ENCODE assay signal across 14 cellular contexts in the genomic region with DNA sequence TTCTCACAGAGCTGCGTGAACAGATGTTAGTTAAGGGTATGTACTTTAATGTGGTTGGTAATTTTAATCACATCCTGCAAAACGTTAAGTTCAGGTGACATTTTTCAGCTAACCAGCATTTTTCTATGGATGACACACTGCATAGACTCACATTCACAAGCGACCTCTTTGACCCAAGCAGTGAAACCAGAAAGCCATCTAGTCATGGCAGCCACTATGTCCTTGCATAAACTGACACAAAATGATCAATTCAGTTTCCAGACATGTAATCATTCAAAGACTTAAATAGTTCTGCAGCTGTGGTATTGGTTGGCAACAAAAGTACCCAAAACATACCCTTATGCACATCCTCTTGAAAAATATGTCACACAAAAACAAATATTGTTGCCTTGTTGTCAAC. TPM values are rescaled to one million over a fixed set of nuclear protein-coding genes. Genes with fewer than 3 reads are reported as not detected.
DNase-seq lines count a peak whose midpoint lies in the region; ATAC-seq lines count a peak whose summit lies in the region.
"Had no signal": no experiment of that assay in that cellular context is flagged by ENCODE, and none has a peak within 500 bp of the region (broad histone marks: within the 10 kb centered on the region; RNA-seq: fewer than 3 reads in every experiment).

No MANE protein-coding gene starts in this region.

- no peaks in the 10 kb centered on the region for H3K27me3 Mint-ChIP-seq in activated CD4-positive, alpha-beta memory T cell treated with anti-CD3 and anti-CD28 coated beads for 36 hours
- H3K27me3 Mint-ChIP-seq in activated CD4-positive, alpha-beta memory T cell treated with anti-CD3 and anti-CD28 coated beads, Interleukin-2, amount 10 ng/mL, durations not matched to agents 7 days and 5 days = peaks cover 11% of the 10 kb centered on the region
- no peaks in the 10 kb centered on the region for H3K27me3 Mint-ChIP-seq in activated T-cell treated with anti-CD3 and anti-CD28 coated beads, Interleukin-2, amount 50 U/mL, for 72 hours (ENCODE audit: low read depth)
- H3K27me3 Mint-ChIP-seq in stimulated activated naive CD8-positive, alpha-beta T cell treated with anti-CD3 and anti-CD28 coated beads, Interleukin-15, Interleukin-2, amounts not matched to agents 100 ng/mL and 50 ng/mL, for 24 hours = peaks cover 2% of the 10 kb centered on the region
- peaks cover 6% of the 10 kb centered on the region for H3K27me3 Mint-ChIP-seq in stimulated activated naive CD8-positive, alpha-beta T cell treated with anti-CD3 and anti-CD28 coated beads, Interleukin-15, amount 100 ng/mL, for 72 hours

- ATAC-seq in activated T-cell treated with anti-CD3 and anti-CD28 coated beads, Interleukin-2, amount 50 U/mL, for 72 hours (replicated peaks in 1 of 2) = peak; percentile 76 to 82
- no peak for ATAC-seq in stimulated activated naive CD8-positive, alpha-beta T cell treated with anti-CD3 and anti-CD28 coated beads, Interleukin-15, Interleukin-2, amounts not matched to agents 100 U/mL and 50 U/mL, for 24 hours
- ATAC-seq in stimulated activated naive CD8-positive, alpha-beta T cell treated with anti-CD3 and anti-CD28 coated beads, Interleukin-15, amount 100 ng/mL, for 72 hours = peak; percentile 55
- ATAC-seq in HG03520 (IDR thresholded peaks at IDR 0.05; ENCODE audit: unreplicated experiment) = no peak
- ATAC-seq: CD8-positive, alpha-beta T cell had no signal

- H3K36me3 Mint-ChIP-seq in activated CD4-positive, alpha-beta memory T cell treated with anti-CD3 and anti-CD28 coated beads for 36 hours = no peaks in the 10 kb centered on the region
- H3K36me3 Mint-ChIP-seq in activated CD4-positive, alpha-beta memory T cell treated with anti-CD3 and anti-CD28 coated beads, Interleukin-2, amount 10 ng/mL, durations not matched to agents 7 days and 5 days (ENCODE audit: low read depth) = no peaks in the 10 kb centered on the region
- H3K36me3 Mint-ChIP-seq in activated T-cell treated with anti-CD3 and anti-CD28 coated beads, Interleukin-2, amount 50 U/mL, for 72 hours (ENCODE audit: insufficient read depth in 2 of 2) = no peaks in the 10 kb centered on the region
- no peaks in the 10 kb centered on the region for H3K36me3 Mint-ChIP-seq in stimulated activated naive CD8-positive, alpha-beta T cell treated with anti-CD3 and anti-CD28 coated beads, Interleukin-15, Interleukin-2, amounts not matched to agents 100 ng/mL and 50 ng/mL, for 24 hours (ENCODE audit: low read depth)
- H3K36me3 Mint-ChIP-seq: CD8-positive, alpha-beta T cell had no signal

- peak; percentile 24 for DNase-seq in activated CD4-positive, alpha-beta memory T cell treated with anti-CD3 and anti-CD28 coated beads for 36 hours
- no peak for DNase-seq in activated CD4-positive, alpha-beta memory T cell treated with anti-CD3 and anti-CD28 coated beads, Interleukin-2, amount 10 ng/mL, durations not matched to agents 7 days and 5 days
- DNase-seq in activated T-cell treated with anti-CD3 and anti-CD28 coated beads, Interleukin-2, amount 50 U/mL, for 72 hours = peak; percentile 16 to 23
- no peak for DNase-seq in activated T-cell treated with anti-CD3 and anti-CD28 coated beads, Interleukin-2, amount 50 U/mL, for 1 hour
- DNase-seq in stimulated activated naive CD8-positive, alpha-beta T cell treated with anti-CD3 and anti-CD28 coated beads, Interleukin-15, Interleukin-2, amounts not matched to agents 100 U/mL and 50 U/mL, for 24 hours = no peak
- no peak for DNase-seq in stimulated activated naive CD8-positive, alpha-beta T cell treated with anti-CD3 and anti-CD28 coated beads, Interleukin-15, amount 100 ng/mL, for 72 hours
- DNase-seq: Calu3; CD8-positive, alpha-beta T cell; DMS79 treated with DMSO at 0.1 percent for 48 hours; GF-D8; H9 had no signal

- POLR2A ChIA-PET in activated CD4-positive, alpha-beta memory T cell treated with anti-CD3 and anti-CD28 coated beads for 36 hours (lab: Charles Lee) = no interaction called here
- POLR2A ChIA-PET in activated CD4-positive, alpha-beta memory T cell treated with anti-CD3 and anti-CD28 coated beads, Interleukin-2, amount 10 ng/mL, durations not matched to agents 7 days and 5 days (lab: Charles Lee) = no interaction called here

- intact Hi-C loops in activated CD4-positive, alpha-beta memory T cell treated with anti-CD3 and anti-CD28 coated beads for 36 hours (cut with micrococcal nuclease) = no loop called here

- H3K27ac Mint-ChIP-seq in activated CD4-positive, alpha-beta memory T cell treated with anti-CD3 and anti-CD28 coated beads for 36 hours = peak overlapping the region; percentile 75
- no peak overlapping the region for H3K27ac Mint-ChIP-seq in activated CD4-positive, alpha-beta memory T cell treated with anti-CD3 and anti-CD28 coated beads, Interleukin-2, amount 10 ng/mL, durations not matched to agents 7 days and 5 days
- no peak overlapping the region for H3K27ac Mint-ChIP-seq in activated T-cell treated with anti-CD3 and anti-CD28 coated beads, Interleukin-2, amount 50 U/mL, for 72 hours
- peak overlapping the region; percentile 50 for H3K27ac Mint-ChIP-seq in stimulated activated naive CD8-positive, alpha-beta T cell treated with anti-CD3 and anti-CD28 coated beads, Interleukin-15, Interleukin-2, amounts not matched to agents 100 ng/mL and 50 ng/mL, for 24 hours
- no peak overlapping the region for H3K27ac Mint-ChIP-seq in stimulated activated naive CD8-positive, alpha-beta T cell treated with anti-CD3 and anti-CD28 coated beads, Interleukin-15, amount 100 ng/mL, for 72 hours
- H3K27ac Mint-ChIP-seq: B cell; CD8-positive, alpha-beta T cell; H9 had no signal

- no peak overlapping the region for H3K4me3 Mint-ChIP-seq in activated CD4-positive, alpha-beta memory T cell treated with anti-CD3 and anti-CD28 coated beads for 36 hours
- H3K4me3 Mint-ChIP-seq in activated CD4-positive, alpha-beta memory T cell treated with anti-CD3 and anti-CD28 coated beads, Interleukin-2, amount 10 ng/mL, durations not matched to agents 7 days and 5 days = no peak overlapping the region
- peak overlapping the region in 1 of 2 donors; percentile 44 for H3K4me3 Mint-ChIP-seq in activated T-cell treated with anti-CD3 and anti-CD28 coated beads, Interleukin-2, amount 50 U/mL, for 72 hours
- H3K4me3 Mint-ChIP-seq in stimulated activated naive CD8-positive, alpha-beta T cell treated with anti-CD3 and anti-CD28 coated beads, Interleukin-15, Interleukin-2, amounts not matched to agents 100 ng/mL and 50 ng/mL, for 24 hours = no peak overlapping the region
- H3K4me3 Mint-ChIP-seq in stimulated activated naive CD8-positive, alpha-beta T cell treated with anti-CD3 and anti-CD28 coated beads, Interleukin-15, amount 100 ng/mL, for 72 hours = no peak overlapping the region
- H3K4me3 Mint-ChIP-seq: B cell; CD8-positive, alpha-beta T cell; H9 had no signal

- no peaks in the 10 kb centered on the region for H3K9me3 Mint-ChIP-seq in activated CD4-positive, alpha-beta memory T cell treated with anti-CD3 and anti-CD28 coated beads for 36 hours
- H3K9me3 Mint-ChIP-seq in activated CD4-positive, alpha-beta memory T cell treated with anti-CD3 and anti-CD28 coated beads, Interleukin-2, amount 10 ng/mL, durations not matched to agents 7 days and 5 days = no peaks in the 10 kb centered on the region
- H3K9me3 Mint-ChIP-seq in activated T-cell treated with anti-CD3 and anti-CD28 coated beads, Interleukin-2, amount 50 U/mL, for 72 hours = no peaks in the 10 kb centered on the region
- H3K9me3 Mint-ChIP-seq in stimulated activated naive CD8-positive, alpha-beta T cell treated with anti-CD3 and anti-CD28 coated beads, Interleukin-15, Interleukin-2, amounts not matched to agents 100 ng/mL and 50 ng/mL, for 24 hours = no peaks in the 10 kb centered on the region
- no peaks in the 10 kb centered on the region for H3K9me3 Mint-ChIP-seq in stimulated activated naive CD8-positive, alpha-beta T cell treated with anti-CD3 and anti-CD28 coated beads, Interleukin-15, amount 100 ng/mL, for 72 hours
- H3K9me3 Mint-ChIP-seq: CD8-positive, alpha-beta T cell had no signal

- CTCF ChIA-PET in activated CD4-positive, alpha-beta memory T cell treated with anti-CD3 and anti-CD28 coated beads for 36 hours (lab: Charles Lee) = interaction anchor here (2.1 to 3.3 kb wide), 2 partner anchors 90 to 207 kb away, joined by 6 to 13 read pairs; no protein-coding TSS in a partner anchor
- CTCF ChIA-PET in activated CD4-positive, alpha-beta memory T cell treated with anti-CD3 and anti-CD28 coated beads, Interleukin-2, amount 10 ng/mL, durations not matched to agents 7 days and 5 days (lab: Charles Lee) = interaction anchor here (1.1 to 11.2 kb wide), 2 partner anchors 10 to 81 kb away, joined by 3 to 93 read pairs; no protein-coding TSS in a partner anchor

- peaks cover 19% of the 10 kb centered on the region for H3K4me1 Mint-ChIP-seq in activated CD4-positive, alpha-beta memory T cell treated with anti-CD3 and anti-CD28 coated beads for 36 hours (ENCODE audit: low read depth)
- peaks cover 14% of the 10 kb centered on the region for H3K4me1 Mint-ChIP-seq in activated CD4-positive, alpha-beta memory T cell treated with anti-CD3 and anti-CD28 coated beads, Interleukin-2, amount 10 ng/mL, durations not matched to agents 7 days and 5 days
- peaks cover 35% of the 10 kb centered on the region for H3K4me1 Mint-ChIP-seq in activated T-cell treated with anti-CD3 and anti-CD28 coated beads, Interleukin-2, amount 50 U/mL, for 72 hours (ENCODE audit: low read depth)
- H3K4me1 Mint-ChIP-seq in stimulated activated naive CD8-positive, alpha-beta T cell treated with anti-CD3 and anti-CD28 coated beads, Interleukin-15, Interleukin-2, amounts not matched to agents 100 ng/mL and 50 ng/mL, for 24 hours (ENCODE audit: low read depth) = peaks cover 15% of the 10 kb centered on the region
- peaks cover 31% of the 10 kb centered on the region for H3K4me1 Mint-ChIP-seq in stimulated activated naive CD8-positive, alpha-beta T cell treated with anti-CD3 and anti-CD28 coated beads, Interleukin-15, amount 100 ng/mL, for 72 hours

RNA-seq across cellular contexts. Expression of a gene that starts 7.4 kb away (rescaled TPM):
- total RNA-seq in activated CD4-positive, alpha-beta memory T cell treated with anti-CD3 and anti-CD28 coated beads for 36 hours = 10 to 100 TPM; 23.6 to 28.1 TPM
- 10 to 100 TPM; 29.6 to 30.1 TPM for total RNA-seq in activated CD4-positive, alpha-beta memory T cell treated with anti-CD3 and anti-CD28 coated beads, Interleukin-2, amount 10 ng/mL, durations not matched to agents 7 days and 5 days
- 10 to 100 TPM; 26.9 to 29.6 TPM for total RNA-seq in activated T-cell treated with anti-CD3 and anti-CD28 coated beads, Interleukin-2, amount 50 U/mL, for 72 hours

Comparison
In these comparisons a context has a peak if more than half of its experiments do, and no peak if none do; other contexts are left out.
1. DNase-seq: peak in activated CD4-positive, alpha-beta memory T cell treated with anti-CD3 and anti-CD28 coated beads for 36 hours (single experiment) and activated T-cell treated with anti-CD3 and anti-CD28 coated beads, Interleukin-2, amount 50 U/mL, for 72 hours (2 of 2); none in activated CD4-positive, alpha-beta memory T cell treated with anti-CD3 and anti-CD28 coated beads, Interleukin-2, amount 10 ng/mL, durations not matched to agents 7 days and 5 days (single experiment), activated T-cell treated with anti-CD3 and anti-CD28 coated beads, Interleukin-2, amount 50 U/mL, for 1 hour (single experiment), stimulated activated naive CD8-positive, alpha-beta T cell treated with anti-CD3 and anti-CD28 coated beads, Interleukin-15, Interleukin-2, amounts not matched to agents 100 U/mL and 50 U/mL, for 24 hours (single experiment) and stimulated activated naive CD8-positive, alpha-beta T cell treated with anti-CD3 and anti-CD28 coated beads, Interleukin-15, amount 100 ng/mL, for 72 hours (0 of 2).
2. H3K27ac Mint-ChIP-seq: peak in activated CD4-positive, alpha-beta memory T cell treated with anti-CD3 and anti-CD28 coated beads for 36 hours (single experiment) and stimulated activated naive CD8-positive, alpha-beta T cell treated with anti-CD3 and anti-CD28 coated beads, Interleukin-15, Interleukin-2, amounts not matched to agents 100 ng/mL and 50 ng/mL, for 24 hours (single experiment); none in activated CD4-positive, alpha-beta memory T cell treated with anti-CD3 and anti-CD28 coated beads, Interleukin-2, amount 10 ng/mL, durations not matched to agents 7 days and 5 days (single experiment), activated T-cell treated with anti-CD3 and anti-CD28 coated beads, Interleukin-2, amount 50 U/mL, for 72 hours (single experiment) and stimulated activated naive CD8-positive, alpha-beta T cell treated with anti-CD3 and anti-CD28 coated beads, Interleukin-15, amount 100 ng/mL, for 72 hours (0 of 2).
3. ATAC-seq: peak in activated T-cell treated with anti-CD3 and anti-CD28 coated beads, Interleukin-2, amount 50 U/mL, for 72 hours (2 of 2) and stimulated activated naive CD8-positive, alpha-beta T cell treated with anti-CD3 and anti-CD28 coated beads, Interleukin-15, amount 100 ng/mL, for 72 hours (single experiment); none in stimulated activated naive CD8-positive, alpha-beta T cell treated with anti-CD3 and anti-CD28 coated beads, Interleukin-15, Interleukin-2, amounts not matched to agents 100 U/mL and 50 U/mL, for 24 hours (single experiment) and HG03520 (single experiment).